In the genomic region with DNA sequence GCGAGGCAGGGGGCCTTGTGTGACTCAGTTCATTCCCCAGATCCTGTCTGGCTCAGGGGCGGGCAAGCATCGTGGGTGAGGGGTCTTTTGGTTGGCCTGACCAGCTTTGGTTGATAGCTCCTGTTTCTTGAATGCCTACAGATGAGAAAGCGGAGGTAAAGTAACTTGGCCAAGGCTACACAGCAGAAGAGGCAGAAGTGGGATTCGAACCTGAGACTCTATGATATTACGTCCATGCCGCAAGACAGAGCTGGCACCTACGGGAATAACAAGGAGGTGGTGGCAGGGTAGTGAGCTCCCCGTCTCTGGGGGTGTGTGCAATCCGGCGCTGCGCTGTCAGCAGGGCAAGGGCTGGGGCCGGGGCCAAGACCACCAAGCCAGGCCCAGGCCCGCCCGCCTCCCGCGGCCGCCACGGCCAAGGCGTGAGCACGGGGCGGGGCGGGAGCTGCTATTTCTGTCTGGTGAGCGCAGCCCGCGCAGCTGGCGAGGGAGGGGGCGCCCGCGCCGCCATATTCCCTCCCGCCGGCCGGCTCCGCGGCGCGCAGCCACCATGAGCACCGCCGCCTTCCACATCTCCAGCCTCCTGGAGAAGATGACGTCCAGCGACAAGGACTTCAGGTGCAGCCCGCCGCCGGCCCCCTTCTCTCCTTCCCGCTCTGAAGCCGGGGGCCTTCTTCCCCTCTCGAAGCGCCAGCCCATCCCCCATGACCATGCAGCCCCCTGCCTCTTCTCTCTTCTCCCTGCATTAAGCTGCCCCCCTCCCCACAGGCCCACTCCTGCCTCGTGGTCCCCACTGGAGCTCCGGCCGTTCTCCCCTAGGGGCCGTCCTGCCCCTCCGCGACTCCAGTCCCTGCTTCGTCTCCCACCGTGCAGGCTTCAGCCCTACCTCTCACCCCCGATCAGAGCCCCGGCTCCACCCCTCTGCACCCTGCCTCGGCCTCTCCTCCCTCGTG, we compare ENCODE assay signal across 8 cellular contexts. TPM values are rescaled to one million over a fixed set of nuclear protein-coding genes. Genes with fewer than 3 reads are reported as not detected.
DNase-seq lines count a peak whose midpoint lies in the region; ATAC-seq, FAIRE-seq and TF ChIP-seq lines count a peak whose summit lies in the region.

CAND2 (plus strand) TSS at position 510 of the 953 bp plus-strand sequence; CDS start at position 551, 41 bp downstream.

- no peak for TF ChIP-seq RAD21 in K562 (CRISPR knock-in tag; conservative IDR thresholded peaks at IDR 0.05 in 1 of 2, IDR thresholded peaks at IDR 0.05 in 1 of 2)

- ATAC-seq in K562, result peak; percentile 96
- ATAC-seq in GM21528 (IDR thresholded peaks at IDR 0.05; ENCODE audit: low FRiP score, unreplicated experiment), result no peak
- no peak for ATAC-seq in HG03159 (IDR thresholded peaks at IDR 0.05; ENCODE audit: unreplicated experiment)

- DNase-seq in stimulated activated CD4-positive, alpha-beta T cell treated with anti-CD3 and anti-CD28 coated beads, Interleukin-12 subunit alpha, Interleukin-12 subunit beta, amount 100 ng/mL, for 4 hours, result peak; percentile 44
- no peak for DNase-seq in stimulated activated CD4-positive, alpha-beta T cell treated with anti-CD3 and anti-CD28 coated beads, Interleukin-1b, Interleukin-23, amount 100 ng/mL, for 48 hours
- DNase-seq in SK-N-MC (ENCODE audit: low read depth, low spot score) (no peak), K562 (ENCODE audit: extremely low read depth in 1 of 4, low spot score in 3 of 4) (peak; percentile 78 to 87 (median 84)), hypothalamus (lab: John Stamatoyannopoulos, UW) (peak in 38 of 51 donors; percentile 18 to 76 (median 45))

- intact Hi-C loops in K562 (cut with micrococcal nuclease), result loop anchor here (10.0 kb wide), 1 partner anchor 198 kb away; no protein-coding TSS in a partner anchor

- TF ChIP-seq POLR2A in K562 (conservative IDR thresholded peaks at IDR 0.05), result peak; percentile 82

- no peak for TF ChIP-seq EP300 in K562 (IDR thresholded peaks at IDR 0.05; ENCODE audit: low read length)

- H3K27ac ChIP-seq in SK-N-MC (no peak within 1 kb of the TSS), K562 (ENCODE audit: extremely low read depth, low read depth, low read length) (peak within 1 kb of the TSS; percentile 77), rectal smooth muscle tissue (ENCODE audit: low read depth, low read length) (peak within 1 kb of the TSS; percentile 87)

- CTCF ChIA-PET in K562 (lab: Yijun Ruan, JAX; ENCODE audit: low intra/inter-chr PET ratio), result interaction anchor here (0.7 kb wide), 1 partner anchor 78 kb away, joined by 3 read pairs; no protein-coding TSS in a partner anchor

- H3K9me3 ChIP-seq in SK-N-MC (ENCODE audit: low read depth, low read length) (no peaks in the 10 kb centered on the region), K562 (replicated peaks; ENCODE audit: control insufficient read depth, insufficient read depth, low read depth, low read length) (no peaks in the 10 kb centered on the region)

- TSS peak; percentile 57 for BruUV-seq in K562 (replicated peaks; lab: Mats Ljungman, UMichigan)

- peak within 1 kb of the TSS; percentile 100 for H2AFZ ChIP-seq in K562 (ENCODE audit: low read depth, low read length)

- no peak within 1 kb of the TSS for H3K9ac ChIP-seq in SK-N-MC (ENCODE audit: insufficient read length)
- peak within 1 kb of the TSS; percentile 79 to 93 for H3K9ac ChIP-seq in K562 (ENCODE audit: insufficient read depth in 1 of 2, low read depth in 2 of 2, low read length in 2 of 2)
- peak within 1 kb of the TSS; percentile 78 for H3K9ac ChIP-seq in rectal smooth muscle tissue (ENCODE audit: low read length)

- no peaks in the 10 kb centered on the region for H4K20me1 ChIP-seq in K562 (replicated peaks; ENCODE audit: control insufficient read depth, insufficient read depth, low read length)

- H3K27me3 ChIP-seq in K562 (ENCODE audit: control insufficient read depth in 2 of 2, insufficient read depth in 2 of 2, low read length in 2 of 2), result no peaks in the 10 kb centered on the region
- H3K27me3 ChIP-seq in rectal smooth muscle tissue (ENCODE audit: control insufficient read depth, insufficient read depth, low read length), result no peaks in the 10 kb centered on the region

- no peaks in the 10 kb centered on the region for H3K9me1 ChIP-seq in K562 (ENCODE audit: control insufficient read depth, insufficient read depth, low read length)

- H3K79me2 ChIP-seq in K562 (ENCODE audit: control insufficient read depth, insufficient read depth, low read length), result peaks cover 6% of the 10 kb centered on the region; the same call in 1 of the 3 replicates

- no peak for TF ChIP-seq CTCF in K562 (IDR thresholded peaks at IDR 0.05 in 2 of 3, conservative IDR thresholded peaks at IDR 0.05 in 1 of 3; ENCODE audit: insufficient read depth in 2 of 3, low read depth in 1 of 3, low read length in 3 of 3)

- H3K36me3 ChIP-seq in SK-N-MC (ENCODE audit: insufficient read depth, low read length) (no peaks in the 10 kb centered on the region), K562 (ENCODE audit: control insufficient read depth, insufficient read depth, low read length) (no peaks in the 10 kb centered on the region), rectal smooth muscle tissue (ENCODE audit: control insufficient read depth, insufficient read depth, low read length) (no peaks in the 10 kb centered on the region)

- peak within 1 kb of the TSS; percentile 95 for H3K4me2 ChIP-seq in K562 (ENCODE audit: insufficient read depth, low read length)

- H3K4me1 ChIP-seq in K562 (replicated peaks in 1 of 2; ENCODE audit: control insufficient read depth in 2 of 2, insufficient read depth in 2 of 2, low read length in 2 of 2) (peaks cover 8 to 25% of the 10 kb centered on the region in 2 experiments; a peak in 3 of 5 replicates), rectal smooth muscle tissue (ENCODE audit: control insufficient read depth, insufficient read depth, low read length) (peaks cover 6% of the 10 kb centered on the region)

- FAIRE-seq in K562 (lab: Jason Lieb, UNC), result peak; percentile 72

- H3K4me3 ChIP-seq in SK-N-MC (peak within 1 kb of the TSS; percentile 73), K562 (peak within 1 kb of the TSS; percentile 73), rectal smooth muscle tissue (ENCODE audit: low read length) (peak within 1 kb of the TSS; percentile 75)

- POLR2A ChIA-PET in K562 (lab: Yijun Ruan, JAX), result interaction anchor here (0.5 to 6.1 kb wide), 14 partner anchors 8 to 197 kb away, joined by 3 to 65 read pairs (median 3); no protein-coding TSS in a partner anchor

- in situ Hi-C loops in K562 (cut with MboI), result no loop called here

- 9% methylated on average over 40 of the region's 61 CpGs for WGBS in K562 (ENCODE audit: insufficient coverage, low coverage, missing lambda C conversion rate)

TF ChIP-seq in K562, 482 proteins besides CTCF, POLR2A, EP300 and RAD21 (continues in another document):
- TF ChIP-seq ZNF507 (tag; conservative IDR thresholded peaks at IDR 0.05), result no peak
- TF ChIP-seq ZNF445 (CRISPR knock-in tag; IDR thresholded peaks at IDR 0.05; ENCODE audit: low read depth), result no peak
- no peak for TF ChIP-seq MBD1 (CRISPR knock-in tag; IDR thresholded peaks at IDR 0.05)
- TF ChIP-seq SNIP1 (IDR thresholded peaks at IDR 0.05; ENCODE audit: low read depth), result no peak
- TF ChIP-seq KLF10 (CRISPR knock-in tag; IDR thresholded peaks at IDR 0.05), result no peak
- no peak for TF ChIP-seq ELF1 (tag; IDR thresholded peaks at IDR 0.05)

RNA-seq across cellular contexts. Expression of gene CAND2, which starts in this region (rescaled TPM):
- total RNA-seq in K562 (2011; cell fraction: chromatin; rRNA removed; ENCODE audit: low replicate concordance), result 16.3 and 50.5 TPM in 2 replicates
- total RNA-seq in K562 (2011; cell fraction: nucleolus; rRNA removed), result 28.2 and 28.5 TPM in 2 replicates
- 14.7 and 16.9 TPM in 2 replicates for total RNA-seq in K562 (2011; cell fraction: nucleoplasm; rRNA removed)
- total RNA-seq in K562 (2014; rRNA removed), result 6.4 and 7.8 TPM in 2 replicates
- 2.5 and 3.1 TPM in 2 replicates for total RNA-seq in K562 (2014; rRNA removed; fragmentation: Illumina TruSeq; extraction: Trizol)
- 4.3 and 4.9 TPM in 2 replicates for total RNA-seq in K562 (2015; rRNA removed; fragmentation: Illumina TruSeq; extraction: Trizol)
- 14.2 and 14.9 TPM in 2 replicates for total RNA-seq in K562 (2021)
- polyA plus RNA-seq in K562 (2011; rRNA removed), result 4.6 and 5.0 TPM in 2 replicates
- 3.2 and 10.0 TPM in 2 replicates for polyA plus RNA-seq in K562 (2011; cell fraction: cytosol; rRNA removed)
- polyA plus RNA-seq in K562 (2011; cell fraction: nucleus; rRNA removed), result 10.2 and 21.2 TPM in 2 replicates
- 6.1 and 10.3 TPM in 2 replicates for polyA plus RNA-seq in K562 (2012)
- polyA plus RNA-seq in K562 (2014; fragmentation: Illumina TruSeq; extraction: Trizol), result 4.2 and 6.5 TPM in 2 replicates
- 1 to 10 TPM in 1 of 2 experiments, under 1 TPM in 1; 0.91 to 1.4 TPM for polyA plus RNA-seq in K562 (2014; fragmentation: Nextera tagmentation; extraction: Ambion mirVana)
- 7.6 and 7.7 TPM in 2 replicates for polyA plus RNA-seq in K562 (2014; rRNA removed)
- 3.8 and 8.1 TPM in 2 replicates for polyA minus RNA-seq in K562 (2011; rRNA and poly(A)+ RNA removed)
- polyA minus RNA-seq in K562 (2011; cell fraction: cytosol; rRNA and poly(A)+ RNA removed), result 7.7 and 7.8 TPM in 2 replicates
- 10.2 and 10.9 TPM in 2 replicates for polyA minus RNA-seq in K562 (2011; cell fraction: nucleus; rRNA and poly(A)+ RNA removed)

Comparison
In these comparisons a context has a peak if more than half of its experiments do, and no peak if none do; other contexts are left out.
1. DNase-seq: peak in stimulated activated CD4-positive, alpha-beta T cell treated with anti-CD3 and anti-CD28 coated beads, Interleukin-12 subunit alpha, Interleukin-12 subunit beta, amount 100 ng/mL, for 4 hours (single experiment), K562 (4 of 4) and hypothalamus (38 of 51); none in stimulated activated CD4-positive, alpha-beta T cell treated with anti-CD3 and anti-CD28 coated beads, Interleukin-1b, Interleukin-23, amount 100 ng/mL, for 48 hours (single experiment) and SK-N-MC (single experiment).
2. Peak in every context shown above with its lines, with median percentiles within 50 percentile points of each other: H3K4me3 ChIP-seq.